In genomic region chr19:18045307-18046013, GRCh38 we compare ENCODE assay signal across 8 cellular contexts. TPM values are rescaled to one million over a fixed set of nuclear protein-coding genes. Genes with fewer than 3 reads are reported as not detected.
DNase-seq lines count a peak whose midpoint lies in the region; ATAC-seq, FAIRE-seq and TF ChIP-seq lines count a peak whose summit lies in the region.

No MANE protein-coding gene starts in this region.

- POLR2A ChIA-PET in activated CD4-positive, alpha-beta T cell treated with anti-CD3 and anti-CD28 coated beads, Interleukin-2, amount 10 ng/mL, durations not matched to agents 7 days and 5 days (lab: Charles Lee), result interaction anchor here (1.4 kb wide), 1 partner anchor 37 kb away, joined by 4 read pairs; the partner anchor contains the start of gene ARRDC2
- POLR2A ChIA-PET in WTC11 (lab: Charles Lee), result no interaction called here

- H3K9me3 Mint-ChIP-seq in activated CD4-positive, alpha-beta T cell treated with anti-CD3 and anti-CD28 coated beads, Interleukin-2, amount 10 ng/mL, durations not matched to agents 7 days and 5 days, result peaks cover 7% of the 10 kb centered on the region
- no peaks in the 10 kb centered on the region for H3K9me3 Mint-ChIP-seq in WTC11

- no peaks in the 10 kb centered on the region for H3K27me3 ChIP-seq in thymus (ENCODE audit: control insufficient read depth, insufficient read depth)

- FAIRE-seq in islet of Langerhans (lab: Jason Lieb, UNC), result peak; percentile 51

- H3K27ac ChIP-seq in thymus (ENCODE audit: low read depth), result peak overlapping the region; percentile 97

- ATAC-seq in WTC11, result no peak

- CTCF ChIA-PET in activated CD4-positive, alpha-beta T cell treated with anti-CD3 and anti-CD28 coated beads, Interleukin-2, amount 10 ng/mL, durations not matched to agents 7 days and 5 days (lab: Charles Lee), result interaction anchor here (0.6 to 2.1 kb wide), 10 partner anchors 12 to 597 kb away, joined by 3 to 16 read pairs (median 4); partner anchors contain the start of gene CCDC124
- CTCF ChIA-PET in WTC11 (lab: Charles Lee), result interaction anchor here (0.6 to 1.9 kb wide), 8 partner anchors 9 to 136 kb away, joined by 3 to 9 read pairs (median 4); no protein-coding TSS in a partner anchor

- TF ChIP-seq CTCF in WTC11 (IDR thresholded peaks at IDR 0.05), result no peak

- DNase-seq in activated CD4-positive, alpha-beta T cell treated with anti-CD3 and anti-CD28 coated beads, Interleukin-2, amount 10 ng/mL, durations not matched to agents 7 days and 5 days, result peak; percentile 14
- no peak for DNase-seq in activated CD4-positive, alpha-beta T cell treated with anti-CD3 and anti-CD28 coated beads, Interleukin-2, amount 50 U/mL, for 1 hour
- DNase-seq in WTC11 (ENCODE audit: low spot score) (no peak), DMS153 (lab: John Stamatoyannopoulos, UW) (no peak), cerebellum (ENCODE audit: low spot score) (no peak), putamen (ENCODE audit: low spot score) (no peak)

- H3K4me3 Mint-ChIP-seq in activated CD4-positive, alpha-beta T cell treated with anti-CD3 and anti-CD28 coated beads, Interleukin-2, amount 10 ng/mL, durations not matched to agents 7 days and 5 days, result peak overlapping the region; percentile 53
- H3K4me3 Mint-ChIP-seq in WTC11, result no peak overlapping the region

- H3K27me3 Mint-ChIP-seq in activated CD4-positive, alpha-beta T cell treated with anti-CD3 and anti-CD28 coated beads, Interleukin-2, amount 10 ng/mL, durations not matched to agents 7 days and 5 days, result peaks cover 23% of the 10 kb centered on the region
- no peaks in the 10 kb centered on the region; the same call in 1 of the 2 replicates for H3K27me3 Mint-ChIP-seq in WTC11 (ENCODE audit: low read depth)

- no peaks in the 10 kb centered on the region for H3K36me3 ChIP-seq in thymus (ENCODE audit: control insufficient read depth, insufficient read depth)

- WGBS in thymus, result 82% methylated on average over 7 of the region's 7 CpGs

- H3K9me3 ChIP-seq in thymus (ENCODE audit: control insufficient read depth), result no peaks in the 10 kb centered on the region

- H3K27ac Mint-ChIP-seq in activated CD4-positive, alpha-beta T cell treated with anti-CD3 and anti-CD28 coated beads, Interleukin-2, amount 10 ng/mL, durations not matched to agents 7 days and 5 days, result peak overlapping the region; percentile 87
- H3K27ac Mint-ChIP-seq in WTC11, result peak overlapping the region; percentile 70

- H3K36me3 Mint-ChIP-seq in activated CD4-positive, alpha-beta T cell treated with anti-CD3 and anti-CD28 coated beads, Interleukin-2, amount 10 ng/mL, durations not matched to agents 7 days and 5 days (ENCODE audit: low read depth), result peaks cover 13% of the 10 kb centered on the region
- H3K36me3 Mint-ChIP-seq in WTC11, result no peaks in the 10 kb centered on the region

- H3K4me1 Mint-ChIP-seq in activated CD4-positive, alpha-beta T cell treated with anti-CD3 and anti-CD28 coated beads, Interleukin-2, amount 10 ng/mL, durations not matched to agents 7 days and 5 days, result peaks cover 45% of the 10 kb centered on the region
- H3K4me1 Mint-ChIP-seq in WTC11, result peaks cover 9% of the 10 kb centered on the region

- peak overlapping the region; percentile 45 for H3K4me3 ChIP-seq in thymus (ENCODE audit: low read length)

- peaks cover 16% of the 10 kb centered on the region for H3K4me1 ChIP-seq in thymus (ENCODE audit: control insufficient read depth, insufficient read depth, low read length)

TF ChIP-seq in WTC11, 78 proteins besides CTCF, POLR2A, EP300 and RAD21:
- no peak for TF ChIP-seq GABPB1 (CRISPR knock-in tag; IDR thresholded peaks at IDR 0.05)
- no peak for TF ChIP-seq SOX15 (CRISPR knock-in tag; IDR thresholded peaks at IDR 0.05)
- TF ChIP-seq NR1H2 (CRISPR knock-in tag; IDR thresholded peaks at IDR 0.05), result no peak
- TF ChIP-seq RELA (CRISPR knock-in tag; IDR thresholded peaks at IDR 0.05; ENCODE audit: borderline replicate concordance), result no peak
- no peak for TF ChIP-seq GRHL2 (CRISPR knock-in tag; IDR thresholded peaks at IDR 0.05; ENCODE audit: insufficient replicate concordance, severe bottlenecking)
- no peak for TF ChIP-seq ZNF138 (CRISPR knock-in tag; conservative IDR thresholded peaks at IDR 0.05)
- TF ChIP-seq JUN (CRISPR knock-in tag; IDR thresholded peaks at IDR 0.05), result no peak
- TF ChIP-seq NR2C2 (CRISPR knock-in tag; IDR thresholded peaks at IDR 0.05), result no peak
- TF ChIP-seq MAX (CRISPR knock-in tag; IDR thresholded peaks at IDR 0.05), result no peak
- no peak for TF ChIP-seq RORB (CRISPR knock-in tag; IDR thresholded peaks at IDR 0.05)
- no peak for TF ChIP-seq CREM (CRISPR knock-in tag; IDR thresholded peaks at IDR 0.05)
- TF ChIP-seq E2F5 (CRISPR knock-in tag; IDR thresholded peaks at IDR 0.05), result no peak
- no peak for TF ChIP-seq HMGA2 (CRISPR knock-in tag; IDR thresholded peaks at IDR 0.05)
- no peak for TF ChIP-seq FOXP4 (CRISPR knock-in tag; IDR thresholded peaks at IDR 0.05)
- TF ChIP-seq ATF1 (CRISPR knock-in tag; IDR thresholded peaks at IDR 0.05), result no peak
- no peak for TF ChIP-seq ESRRA (CRISPR knock-in tag; IDR thresholded peaks at IDR 0.05; ENCODE audit: borderline replicate concordance)
TF ChIP-seq in WTC11: peak in this region for 0.

RNA-seq across cellular contexts. Expression of gene ARRDC2, which starts 37.5 kb away (rescaled TPM):
- total RNA-seq in activated CD4-positive, alpha-beta T cell treated with anti-CD3 and anti-CD28 coated beads, Interleukin-2, amount 10 ng/mL, durations not matched to agents 7 days and 5 days, result 10 to 100 TPM; 40.1 to 51.1 TPM
- total RNA-seq in WTC11 (2021) (9.2 to 9.9 TPM (median 9.8 TPM) in 3 replicates), cerebellum (5.6 TPM)
- polyA plus RNA-seq in thymus, result 172 TPM

RNA-seq across cellular contexts. Expression of gene IL12RB1, which starts 41.3 kb away (rescaled TPM):
- total RNA-seq in activated CD4-positive, alpha-beta T cell treated with anti-CD3 and anti-CD28 coated beads, Interleukin-2, amount 10 ng/mL, durations not matched to agents 7 days and 5 days, result 10 to 100 TPM; 81.8 to 86.8 TPM
- total RNA-seq in WTC11 (2021), result not detected in 3 replicates
- polyA plus RNA-seq in thymus, result 3.7 TPM
- 0.18 TPM for total RNA-seq in cerebellum

RNA-seq across cellular contexts. Expression of gene MAST3, which starts 52.1 kb away (rescaled TPM):
- total RNA-seq in activated CD4-positive, alpha-beta T cell treated with anti-CD3 and anti-CD28 coated beads, Interleukin-2, amount 10 ng/mL, durations not matched to agents 7 days and 5 days, result 10 to 100 TPM; 31.0 to 35.8 TPM
- 10.8 to 11.5 TPM (median 11.2 TPM) in 3 replicates for total RNA-seq in WTC11 (2021)
- 8.9 TPM for polyA plus RNA-seq in thymus
- total RNA-seq in cerebellum, result 3.5 TPM

Comparison
In these comparisons a context has a peak if more than half of its experiments do, and no peak if none do; other contexts are left out.
1. RNA of gene IL12RB1, which starts 41.3 kb away (total RNA-seq): 81.8 to 86.8 TPM in activated CD4-positive, alpha-beta T cell treated with anti-CD3 and anti-CD28 coated beads, Interleukin-2, amount 10 ng/mL, durations not matched to agents 7 days and 5 days; 0.18 TPM in cerebellum (single experiment) and not detected in WTC11; every median in the first group is over 10 times any median in the second.